10 cellular contexts compared by ENCODE assay signal in genomic region chr6:158170656-158171081, GRCh38. TPM values are rescaled to one million over a fixed set of nuclear protein-coding genes. Genes with fewer than 3 reads are reported as not detected.
DNase-seq lines count a peak whose midpoint lies in the region; ATAC-seq and TF ChIP-seq lines count a peak whose summit lies in the region.
"Had no signal": no experiment of that assay in that cellular context is flagged by ENCODE, and none has a peak within 500 bp of the region (broad histone marks: within the 10 kb centered on the region; RNA-seq: fewer than 3 reads in every experiment).

No MANE protein-coding gene starts in this region.

- H3K4me2 ChIP-seq in PC-3 (ENCODE audit: low read length), result peak overlapping the region; percentile 43

- no peaks in the 10 kb centered on the region for H3F3A ChIP-seq in PC-3 (ENCODE audit: low read length, unreplicated experiment)

- H3K27me3 ChIP-seq in PC-3 (ENCODE audit: low read length) (no peaks in the 10 kb centered on the region), vagina (no peaks in the 10 kb centered on the region)

- no peak overlapping the region for H3K4me3 ChIP-seq in AG09309 (ENCODE audit: control insufficient read depth, low read depth, low read length)
- no peak overlapping the region for H3K4me3 ChIP-seq in PC-3 (ENCODE audit: low read length)
- H3K4me3 ChIP-seq in vagina, result no peak overlapping the region

- TF ChIP-seq CTCF in AG09309 (IDR thresholded peaks at IDR 0.05; ENCODE audit: control insufficient read depth, insufficient read depth, low read depth, low read length, missing control alignments) (no peak), PC-3 (conservative IDR thresholded peaks at IDR 0.05; ENCODE audit: low read depth, low read length) (no peak), vagina (IDR thresholded peaks at IDR 0.05) (no peak), GM13976 (IDR thresholded peaks at IDR 0.05; ENCODE audit: borderline replicate concordance, control extremely low read depth, extremely low read depth, insufficient read depth, missing control alignments) (no peak)

- POLR2A ChIA-PET in PC-3 (lab: Charles Lee; ENCODE audit: unreplicated experiment), result no interaction called here

- peaks cover 15% of the 10 kb centered on the region for H3K36me3 Mint-ChIP-seq in activated T-helper 2 cell treated with anti-CD3 and anti-CD28 coated beads, Interferon-gamma antibody, Interleukin-2, Interleukin-4, amounts not matched to agents 10 μg/mL and 5 μg/mL and 100 μg/mL, durations not matched to agents 14 hours and 24 hours and 36 hours (ENCODE audit: low read depth)

- no peaks in the 10 kb centered on the region for H3K27me3 Mint-ChIP-seq in activated T-helper 2 cell treated with anti-CD3 and anti-CD28 coated beads, Interferon-gamma antibody, Interleukin-2, Interleukin-4, amounts not matched to agents 10 μg/mL and 5 μg/mL and 100 μg/mL, durations not matched to agents 14 hours and 24 hours and 36 hours (ENCODE audit: low read depth)

- no peak overlapping the region for H3K4me3 Mint-ChIP-seq in activated T-helper 2 cell treated with anti-CD3 and anti-CD28 coated beads, Interferon-gamma antibody, Interleukin-2, Interleukin-4, amounts not matched to agents 10 μg/mL and 5 μg/mL and 100 μg/mL, durations not matched to agents 14 hours and 24 hours and 36 hours (ENCODE audit: low read depth)

- no peaks in the 10 kb centered on the region for H3K9me2 ChIP-seq in PC-3 (replicated peaks; ENCODE audit: low read length)

- H4K20me1 ChIP-seq in PC-3 (ENCODE audit: low read length), result no peaks in the 10 kb centered on the region

- H3K9ac ChIP-seq in PC-3 (ENCODE audit: low read length), result no peak overlapping the region

- H3K36me3 ChIP-seq in PC-3 (ENCODE audit: low read depth, low read length) (no peaks in the 10 kb centered on the region), vagina (no peaks in the 10 kb centered on the region)

- H3K9me3 ChIP-seq in PC-3 (ENCODE audit: low read length) (no peaks in the 10 kb centered on the region), vagina (no peaks in the 10 kb centered on the region)

- TF ChIP-seq POLR2A in vagina (IDR thresholded peaks at IDR 0.05), result no peak

- H3K27ac ChIP-seq in PC-3 (ENCODE audit: low read length) (peak overlapping the region; percentile 45), vagina (no peak overlapping the region)

- intact Hi-C loops in PC-3 (cut with micrococcal nuclease), result no loop called here
- intact Hi-C loops in vagina (cut with DNase I), result no loop called here
- intact Hi-C loops in activated T-helper 2 cell treated with anti-CD3 and anti-CD28 coated beads, Interferon-gamma antibody, Interleukin-2, Interleukin-4, amounts not matched to agents 10 μg/mL and 5 μg/mL and 100 μg/mL, durations not matched to agents 14 hours and 24 hours and 36 hours (cut with micrococcal nuclease), result no loop called here

- no peak overlapping the region for H3K27ac Mint-ChIP-seq in activated T-helper 2 cell treated with anti-CD3 and anti-CD28 coated beads, Interferon-gamma antibody, Interleukin-2, Interleukin-4, amounts not matched to agents 10 μg/mL and 5 μg/mL and 100 μg/mL, durations not matched to agents 14 hours and 24 hours and 36 hours

- DNase-seq in AG09309 (ENCODE audit: low read depth), result peak; percentile 79
- DNase-seq in PC-3, result peak; percentile 69
- peak; percentile 82 for DNase-seq in dedifferentiated amniotic fluid mesenchymal stem cell (ENCODE audit: extremely low spot score)
- peak; percentile 72 for DNase-seq in myocyte (ENCODE audit: low read depth)
- DNase-seq in vagina (ENCODE audit: extremely low spot score in 2 of 2), result no peak
- no peak for DNase-seq in activated T-helper 2 cell treated with anti-CD3 and anti-CD28 coated beads, Interferon-gamma antibody, Interleukin-2, Interleukin-4, amounts not matched to agents 10 μg/mL and 5 μg/mL and 100 μg/mL, durations not matched to agents 14 hours and 24 hours and 36 hours (ENCODE audit: low spot score)
- DNase-seq in GM13976 (ENCODE audit: low spot score), result no peak
- DNase-seq: activated naive CD4-positive, alpha-beta T cell treated with anti-CD3 and anti-CD28 coated beads, Interleukin-2, amount 50 U/mL, for 16 hours; stimulated activated CD4-positive, alpha-beta T cell treated with anti-CD3 and anti-CD28 coated beads, Interleukin-4, amount 100 ng/mL, for 4 hours had no signal

- no peak overlapping the region for H2AFZ ChIP-seq in PC-3 (ENCODE audit: low read length)

- H3K4me1 Mint-ChIP-seq in activated T-helper 2 cell treated with anti-CD3 and anti-CD28 coated beads, Interferon-gamma antibody, Interleukin-2, Interleukin-4, amounts not matched to agents 10 μg/mL and 5 μg/mL and 100 μg/mL, durations not matched to agents 14 hours and 24 hours and 36 hours (ENCODE audit: low read depth), result peaks cover 15% of the 10 kb centered on the region

- 0 out of 2 replicates have a peak, but pooled peaks cover 5% of the 10 kb centered on the region for H3K79me2 ChIP-seq in PC-3 (ENCODE audit: low read length)

- ATAC-seq in PC-3 (peak; percentile 17; the same call in 1 of the 2 replicates), HG02870 (IDR thresholded peaks at IDR 0.05; ENCODE audit: unreplicated experiment) (no peak)

- H3K9me3 Mint-ChIP-seq in activated T-helper 2 cell treated with anti-CD3 and anti-CD28 coated beads, Interferon-gamma antibody, Interleukin-2, Interleukin-4, amounts not matched to agents 10 μg/mL and 5 μg/mL and 100 μg/mL, durations not matched to agents 14 hours and 24 hours and 36 hours, result no peaks in the 10 kb centered on the region

- no TSS peak for BruUV-seq in PC-3 (replicated peaks; lab: Mats Ljungman, UMichigan)

- in situ Hi-C loops in GM13976 (cut with MboI; ENCODE audit: low sequenced_read_pairs, unreplicated experiment), result no loop called here

- CTCF ChIA-PET in PC-3 (lab: Charles Lee), result no interaction called here

- H3K4me1 ChIP-seq in PC-3 (ENCODE audit: insufficient read depth, low read length), result peaks cover 32% of the 10 kb centered on the region
- peaks cover 45% of the 10 kb centered on the region for H3K4me1 ChIP-seq in vagina

RNA-seq across cellular contexts. Expression of gene GTF2H5, which starts 2.5 kb away (rescaled TPM):
- total RNA-seq in PC-3 (2014; rRNA removed), result 2.8 and 3.0 TPM in 2 replicates
- total RNA-seq in myocyte, result 4.0 and 5.0 TPM in 2 replicates
- polyA plus RNA-seq in myocyte (2012), result 33.0 TPM
- 2.5 TPM for total RNA-seq in vagina
- 28.7 and 30.3 TPM in 2 replicates for total RNA-seq in activated T-helper 2 cell treated with anti-CD3 and anti-CD28 coated beads, Interferon-gamma antibody, Interleukin-2, Interleukin-4, amounts not matched to agents 10 μg/mL and 5 μg/mL and 100 μg/mL, durations not matched to agents 14 hours and 24 hours and 36 hours

RNA-seq across cellular contexts. Expression of gene SERAC1, which starts 2.6 kb away (rescaled TPM):
- total RNA-seq in PC-3 (2014; rRNA removed), result 3.9 and 5.0 TPM in 2 replicates
- 9.3 and 13.4 TPM in 2 replicates for total RNA-seq in myocyte
- polyA plus RNA-seq in myocyte (2012), result 8.7 TPM
- total RNA-seq in vagina, result 10.1 TPM
- 5.4 and 6.6 TPM in 2 replicates for total RNA-seq in activated T-helper 2 cell treated with anti-CD3 and anti-CD28 coated beads, Interferon-gamma antibody, Interleukin-2, Interleukin-4, amounts not matched to agents 10 μg/mL and 5 μg/mL and 100 μg/mL, durations not matched to agents 14 hours and 24 hours and 36 hours

Comparison
In these comparisons a context has a peak if more than half of its experiments do, and no peak if none do; other contexts are left out.
1. DNase-seq: peak in AG09309 (single experiment), PC-3 (single experiment), dedifferentiated amniotic fluid mesenchymal stem cell (single experiment) and myocyte (single experiment); none in vagina (0 of 2), activated T-helper 2 cell treated with anti-CD3 and anti-CD28 coated beads, Interferon-gamma antibody, Interleukin-2, Interleukin-4, amounts not matched to agents 10 μg/mL and 5 μg/mL and 100 μg/mL, durations not matched to agents 14 hours and 24 hours and 36 hours (single experiment) and GM13976 (single experiment).